ENCODE assay signal across 8 cellular contexts in genomic region chr20:60057123-60057865, GRCh38.
DNase-seq lines count a peak whose midpoint lies in the region; ATAC-seq and TF ChIP-seq lines count a peak whose summit lies in the region.

No MANE protein-coding gene starts in this region.

- H3K27ac ChIP-seq in C4-2B: no peak overlapping the region

- DNase-seq in HuH-7.5 (ENCODE audit: low spot score): peak; percentile 76
- peak; percentile 91 for DNase-seq in NOMO-1 treated with dmso at 0.1 percent for 144 hours (lab: John Stamatoyannopoulos, UW; ENCODE audit: unreplicated experiment)
- peak; percentile 38 for DNase-seq in activated CD8-positive, alpha-beta memory T cell treated with anti-CD3 and anti-CD28 coated beads, Interleukin-2, amount 50 U/mL, for 24 hours (ENCODE audit: extremely low read depth)
- peak; percentile 55 for DNase-seq in epidermal melanocyte (ENCODE audit: insufficient read length, low spot score)
- peak; percentile 80 for DNase-seq in myocyte (ENCODE audit: low read depth)
- peak; percentile 32 to 75 (median 50) for DNase-seq in stimulated activated naive CD4-positive, alpha-beta T cell (lab: John Stamatoyannopoulos, UW)

- peak; percentile 94 for TF ChIP-seq CTCF in C4-2B (conservative IDR thresholded peaks at IDR 0.05)

- peak; percentile 72 for ATAC-seq in GM19395 (IDR thresholded peaks at IDR 0.05; ENCODE audit: unreplicated experiment)

Comparison
In these comparisons a context has a peak if more than half of its experiments do, and no peak if none do; other contexts are left out.
1. DNase-seq: peak in every context shown above with its lines; median percentile 91 in NOMO-1 treated with dmso at 0.1 percent for 144 hours; 80 in myocyte; 76 in HuH-7.5; 55 in epidermal melanocyte; 50 in stimulated activated naive CD4-positive, alpha-beta T cell; 38 in activated CD8-positive, alpha-beta memory T cell treated with anti-CD3 and anti-CD28 coated beads, Interleukin-2, amount 50 U/mL, for 24 hours.